Comparison of ENCODE assay signal across 1 cellular context in genomic region chr3:153744884-153745283, GRCh38.
TF ChIP-seq lines count a peak whose summit lies in the region.

No MANE protein-coding gene starts in this region.

TF ChIP-seq in HepG2, 621 proteins besides CTCF, POLR2A, EP300 and RAD21:
- TF ChIP-seq NFAT5 (CRISPR knock-in tag; IDR thresholded peaks at IDR 0.05): no peak
